1 cellular context compared by ENCODE assay signal in the genomic region with DNA sequence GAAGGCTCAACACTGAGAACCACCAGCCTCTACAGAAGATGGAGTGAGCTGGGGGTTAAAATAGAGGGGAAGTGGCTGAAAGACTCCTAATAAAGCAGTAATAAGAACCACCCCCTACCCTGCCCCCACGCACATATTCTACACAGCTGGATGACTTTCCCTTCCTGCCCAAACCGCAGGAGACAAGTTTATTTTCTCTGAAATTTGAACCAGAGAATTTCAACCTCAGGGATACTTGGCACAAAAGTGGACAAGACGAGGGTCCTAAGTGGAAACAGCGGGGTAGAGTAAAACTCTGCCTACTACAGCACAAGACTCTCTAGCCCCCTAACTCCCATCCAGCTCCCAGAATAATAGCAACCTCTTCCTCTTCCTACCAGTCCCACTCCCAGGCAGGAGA.
TF ChIP-seq lines count a peak whose summit lies in the region.

No MANE protein-coding gene starts in this region.

TF ChIP-seq in GM23338, 12 proteins besides CTCF, POLR2A, EP300 and RAD21 (continued from another document):
- TF ChIP-seq REST (IDR thresholded peaks at IDR 0.05; ENCODE audit: unreplicated experiment): no peak
- TF ChIP-seq ZNF114 (CRISPR knock-in tag; IDR thresholded peaks at IDR 0.05): no peak
- no peak for TF ChIP-seq EZH2 (IDR thresholded peaks at IDR 0.05; ENCODE audit: low read depth, unreplicated experiment)
- TF ChIP-seq STAT1 (IDR thresholded peaks at IDR 0.05; ENCODE audit: unreplicated experiment): no peak
- TF ChIP-seq ZNF331 (CRISPR knock-in tag; IDR thresholded peaks at IDR 0.05; ENCODE audit: low read depth): no peak
